In genomic region chr20:4483961-4484360, GRCh38 we compare ENCODE assay signal across 18 cellular contexts.
DNase-seq lines count a peak whose midpoint lies in the region; ATAC-seq, FAIRE-seq and TF ChIP-seq lines count a peak whose summit lies in the region.
"Had no signal": no experiment of that assay in that cellular context is flagged by ENCODE, and none has a peak within 500 bp of the region (broad histone marks: within the 10 kb centered on the region; RNA-seq: fewer than 3 reads in every experiment).

No MANE protein-coding gene starts in this region.

- no peaks in the 10 kb centered on the region for H4K20me1 ChIP-seq in GM23338 (replicated peaks; ENCODE audit: insufficient read depth)
- H4K20me1 ChIP-seq: BLaER1 had no signal

- peak; percentile 13 for FAIRE-seq in pancreas (lab: Jason Lieb, UNC)
- FAIRE-seq: A549, GM12892, GM18507 had no signal

- H3K36me3 Mint-ChIP-seq in GM23338 (ENCODE audit: low read depth): no peaks in the 10 kb centered on the region
- H3K36me3 Mint-ChIP-seq: CD14-positive monocyte; CD4-positive, alpha-beta memory T cell had no signal

- H2AFZ ChIP-seq in GM23338: no peak overlapping the region

- H3K9me3 Mint-ChIP-seq in GM23338: no peaks in the 10 kb centered on the region
- H3K9me3 Mint-ChIP-seq: CD4-positive, alpha-beta memory T cell had no signal

- no peaks in the 10 kb centered on the region for H3K79me2 ChIP-seq in GM23338 (replicated peaks; ENCODE audit: insufficient read depth)

- H3K4me3 ChIP-seq in GM23338 (no peak overlapping the region), SK-N-MC (peak overlapping the region; percentile 73), pancreas (no peak overlapping the region)
- H3K4me3 ChIP-seq: A549, BLaER1, HAP-1 had no signal

- no peaks in the 10 kb centered on the region for H3F3A ChIP-seq in GM23338 (replicated peaks; ENCODE audit: low read depth)

- DNase-seq in NCI-H1105 treated with DMSO at 0.1 percent for 48 hours (lab: John Stamatoyannopoulos, UW) (peak; percentile 66), NCI-H1105 (lab: John Stamatoyannopoulos, UW) (no peak), GM23338 (ENCODE audit: low spot score) (no peak), SK-N-MC (ENCODE audit: low read depth, low spot score) (peak; percentile 97), pancreas (no peak)
- DNase-seq: CD4-positive, alpha-beta memory T cell; DMS153; DMS79; GDM1 had no signal

- no peaks in the 10 kb centered on the region for H3K36me3 ChIP-seq in GM23338 (ENCODE audit: insufficient read depth)
- no peaks in the 10 kb centered on the region for H3K36me3 ChIP-seq in SK-N-MC (ENCODE audit: insufficient read depth, low read length)
- H3K36me3 ChIP-seq in pancreas: no peaks in the 10 kb centered on the region
- H3K36me3 ChIP-seq: BLaER1, HAP-1 had no signal

- H3K4me1 ChIP-seq in GM23338 (ENCODE audit: insufficient read depth) (peaks cover 45% of the 10 kb centered on the region), pancreas (no peaks in the 10 kb centered on the region)
- H3K4me1 ChIP-seq: HAP-1 had no signal

- no peak for ATAC-seq in GM23338
- ATAC-seq in pancreas: no peak
- ATAC-seq in GM18861 (IDR thresholded peaks at IDR 0.05; ENCODE audit: unreplicated experiment): no peak
- ATAC-seq in HG03432 (IDR thresholded peaks at IDR 0.05; ENCODE audit: unreplicated experiment): no peak
- ATAC-seq: A549 had no signal

- no peak overlapping the region for H3K4me3 Mint-ChIP-seq in GM23338
- H3K4me3 Mint-ChIP-seq: CD14-positive monocyte; CD4-positive, alpha-beta memory T cell had no signal

- H3K27me3 ChIP-seq in GM23338 (ENCODE audit: insufficient read depth) (no peaks in the 10 kb centered on the region), pancreas (no peaks in the 10 kb centered on the region)
- H3K27me3 ChIP-seq: BLaER1 had no signal

- peak overlapping the region; percentile 75 for H3K9ac ChIP-seq in SK-N-MC (ENCODE audit: insufficient read length)
- H3K9ac ChIP-seq: BLaER1 had no signal

- peaks cover 41% of the 10 kb centered on the region for H3K4me1 Mint-ChIP-seq in GM23338
- H3K4me1 Mint-ChIP-seq: CD4-positive, alpha-beta memory T cell had no signal

- no peak overlapping the region for H3K27ac ChIP-seq in GM23338 (ENCODE audit: low read depth)
- peak overlapping the region; percentile 100 for H3K27ac ChIP-seq in SK-N-MC
- H3K27ac ChIP-seq in pancreas: no peak overlapping the region
- H3K27ac ChIP-seq: 22Rv1, BLaER1 had no signal

- H3K9me2 ChIP-seq in GM23338 (ENCODE audit: insufficient read depth): no peaks in the 10 kb centered on the region

- H3K27me3 Mint-ChIP-seq in GM23338 (ENCODE audit: insufficient read depth, low read depth, poor library complexity): peaks cover 4% of the 10 kb centered on the region

- intact Hi-C loops in pancreas (cut with DNase I): no loop called here

- no peak overlapping the region for H3K27ac Mint-ChIP-seq in GM23338
- H3K27ac Mint-ChIP-seq: CD4-positive, alpha-beta memory T cell had no signal

- H3K4me2 ChIP-seq in GM23338: peak overlapping the region; percentile 55; the same call in 1 of the 2 replicates
- H3K4me2 ChIP-seq: A549 had no signal

- no peaks in the 10 kb centered on the region for H3K9me3 ChIP-seq in SK-N-MC (ENCODE audit: low read depth, low read length)
- H3K9me3 ChIP-seq in pancreas: no peaks in the 10 kb centered on the region
- H3K9me3 ChIP-seq: A549, BLaER1, HAP-1 had no signal

- TF ChIP-seq CTCF in GM23338 (conservative IDR thresholded peaks at IDR 0.05; ENCODE audit: low read depth in 2 of 2): no peak
- TF ChIP-seq CTCF in pancreas (IDR thresholded peaks at IDR 0.05): no peak

TF ChIP-seq in GM23338, 12 proteins besides CTCF, POLR2A, EP300 and RAD21 (continues in another document):
- TF ChIP-seq POLR2AphosphoS5 (IDR thresholded peaks at IDR 0.05; ENCODE audit: low read depth): no peak
- no peak for TF ChIP-seq ZNF331 (CRISPR knock-in tag; IDR thresholded peaks at IDR 0.05; ENCODE audit: low read depth)
- no peak for TF ChIP-seq NANOG (IDR thresholded peaks at IDR 0.05; ENCODE audit: borderline replicate concordance)
- TF ChIP-seq EZH2 (IDR thresholded peaks at IDR 0.05; ENCODE audit: low read depth, unreplicated experiment): no peak
- TF ChIP-seq, protein P1, sequence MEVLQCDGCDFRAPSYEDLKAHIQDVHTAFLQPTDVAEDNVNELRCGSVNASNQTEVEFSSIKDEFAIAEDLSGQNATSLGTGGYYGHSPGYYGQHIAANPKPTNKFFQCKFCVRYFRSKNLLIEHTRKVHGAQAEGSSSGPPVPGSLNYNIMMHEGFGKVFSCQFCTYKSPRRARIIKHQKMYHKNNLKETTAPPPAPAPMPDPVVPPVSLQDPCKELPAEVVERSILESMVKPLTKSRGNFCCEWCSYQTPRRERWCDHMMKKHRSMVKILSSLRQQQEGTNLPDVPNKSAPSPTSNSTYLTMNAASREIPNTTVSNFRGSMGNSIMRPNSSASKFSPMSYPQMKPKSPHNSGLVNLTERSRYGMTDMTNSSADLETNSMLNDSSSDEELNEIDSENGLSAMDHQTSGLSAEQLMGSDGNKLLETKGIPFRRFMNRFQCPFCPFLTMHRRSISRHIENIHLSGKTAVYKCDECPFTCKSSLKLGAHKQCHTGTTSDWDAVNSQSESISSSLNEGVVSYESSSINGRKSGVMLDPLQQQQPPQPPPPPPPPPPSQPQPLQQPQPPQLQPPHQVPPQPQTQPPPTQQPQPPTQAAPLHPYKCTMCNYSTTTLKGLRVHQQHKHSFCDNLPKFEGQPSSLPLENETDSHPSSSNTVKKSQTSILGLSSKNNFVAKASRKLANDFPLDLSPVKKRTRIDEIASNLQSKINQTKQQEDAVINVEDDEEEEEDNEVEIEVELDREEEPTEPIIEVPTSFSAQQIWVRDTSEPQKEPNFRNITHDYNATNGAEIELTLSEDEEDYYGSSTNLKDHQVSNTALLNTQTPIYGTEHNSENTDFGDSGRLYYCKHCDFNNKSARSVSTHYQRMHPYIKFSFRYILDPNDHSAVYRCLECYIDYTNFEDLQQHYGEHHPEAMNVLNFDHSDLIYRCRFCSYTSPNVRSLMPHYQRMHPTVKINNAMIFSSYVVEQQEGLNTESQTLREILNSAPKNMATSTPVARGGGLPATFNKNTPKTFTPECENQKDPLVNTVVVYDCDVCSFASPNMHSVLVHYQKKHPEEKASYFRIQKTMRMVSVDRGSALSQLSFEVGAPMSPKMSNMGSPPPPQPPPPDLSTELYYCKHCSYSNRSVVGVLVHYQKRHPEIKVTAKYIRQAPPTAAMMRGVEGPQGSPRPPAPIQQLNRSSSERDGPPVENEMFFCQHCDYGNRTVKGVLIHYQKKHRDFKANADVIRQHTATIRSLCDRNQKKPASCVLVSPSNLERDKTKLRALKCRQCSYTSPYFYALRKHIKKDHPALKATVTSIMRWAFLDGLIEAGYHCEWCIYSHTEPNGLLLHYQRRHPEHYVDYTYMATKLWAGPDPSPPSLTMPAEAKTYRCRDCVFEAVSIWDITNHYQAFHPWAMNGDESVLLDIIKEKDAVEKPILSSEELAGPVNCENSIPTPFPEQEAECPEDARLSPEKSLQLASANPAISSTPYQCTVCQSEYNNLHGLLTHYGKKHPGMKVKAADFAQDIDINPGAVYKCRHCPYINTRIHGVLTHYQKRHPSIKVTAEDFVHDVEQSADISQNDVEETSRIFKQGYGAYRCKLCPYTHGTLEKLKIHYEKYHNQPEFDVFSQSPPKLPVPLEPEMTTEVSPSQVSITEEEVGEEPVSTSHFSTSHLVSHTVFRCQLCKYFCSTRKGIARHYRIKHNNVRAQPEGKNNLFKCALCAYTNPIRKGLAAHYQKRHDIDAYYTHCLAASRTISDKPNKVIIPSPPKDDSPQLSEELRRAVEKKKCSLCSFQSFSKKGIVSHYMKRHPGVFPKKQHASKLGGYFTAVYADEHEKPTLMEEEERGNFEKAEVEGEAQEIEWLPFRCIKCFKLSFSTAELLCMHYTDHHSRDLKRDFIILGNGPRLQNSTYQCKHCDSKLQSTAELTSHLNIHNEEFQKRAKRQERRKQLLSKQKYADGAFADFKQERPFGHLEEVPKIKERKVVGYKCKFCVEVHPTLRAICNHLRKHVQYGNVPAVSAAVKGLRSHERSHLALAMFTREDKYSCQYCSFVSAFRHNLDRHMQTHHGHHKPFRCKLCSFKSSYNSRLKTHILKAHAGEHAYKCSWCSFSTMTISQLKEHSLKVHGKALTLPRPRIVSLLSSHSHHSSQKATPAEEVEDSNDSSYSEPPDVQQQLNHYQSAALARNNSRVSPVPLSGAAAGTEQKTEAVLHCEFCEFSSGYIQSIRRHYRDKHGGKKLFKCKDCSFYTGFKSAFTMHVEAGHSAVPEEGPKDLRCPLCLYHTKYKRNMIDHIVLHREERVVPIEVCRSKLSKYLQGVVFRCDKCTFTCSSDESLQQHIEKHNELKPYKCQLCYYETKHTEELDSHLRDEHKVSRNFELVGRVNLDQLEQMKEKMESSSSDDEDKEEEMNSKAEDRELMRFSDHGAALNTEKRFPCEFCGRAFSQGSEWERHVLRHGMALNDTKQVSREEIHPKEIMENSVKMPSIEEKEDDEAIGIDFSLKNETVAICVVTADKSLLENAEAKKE (CRISPR knock-in tag; IDR thresholded peaks at IDR 0.05): no peak
- TF ChIP-seq STAT1 (IDR thresholded peaks at IDR 0.05; ENCODE audit: unreplicated experiment): no peak
- TF ChIP-seq, protein P2, sequence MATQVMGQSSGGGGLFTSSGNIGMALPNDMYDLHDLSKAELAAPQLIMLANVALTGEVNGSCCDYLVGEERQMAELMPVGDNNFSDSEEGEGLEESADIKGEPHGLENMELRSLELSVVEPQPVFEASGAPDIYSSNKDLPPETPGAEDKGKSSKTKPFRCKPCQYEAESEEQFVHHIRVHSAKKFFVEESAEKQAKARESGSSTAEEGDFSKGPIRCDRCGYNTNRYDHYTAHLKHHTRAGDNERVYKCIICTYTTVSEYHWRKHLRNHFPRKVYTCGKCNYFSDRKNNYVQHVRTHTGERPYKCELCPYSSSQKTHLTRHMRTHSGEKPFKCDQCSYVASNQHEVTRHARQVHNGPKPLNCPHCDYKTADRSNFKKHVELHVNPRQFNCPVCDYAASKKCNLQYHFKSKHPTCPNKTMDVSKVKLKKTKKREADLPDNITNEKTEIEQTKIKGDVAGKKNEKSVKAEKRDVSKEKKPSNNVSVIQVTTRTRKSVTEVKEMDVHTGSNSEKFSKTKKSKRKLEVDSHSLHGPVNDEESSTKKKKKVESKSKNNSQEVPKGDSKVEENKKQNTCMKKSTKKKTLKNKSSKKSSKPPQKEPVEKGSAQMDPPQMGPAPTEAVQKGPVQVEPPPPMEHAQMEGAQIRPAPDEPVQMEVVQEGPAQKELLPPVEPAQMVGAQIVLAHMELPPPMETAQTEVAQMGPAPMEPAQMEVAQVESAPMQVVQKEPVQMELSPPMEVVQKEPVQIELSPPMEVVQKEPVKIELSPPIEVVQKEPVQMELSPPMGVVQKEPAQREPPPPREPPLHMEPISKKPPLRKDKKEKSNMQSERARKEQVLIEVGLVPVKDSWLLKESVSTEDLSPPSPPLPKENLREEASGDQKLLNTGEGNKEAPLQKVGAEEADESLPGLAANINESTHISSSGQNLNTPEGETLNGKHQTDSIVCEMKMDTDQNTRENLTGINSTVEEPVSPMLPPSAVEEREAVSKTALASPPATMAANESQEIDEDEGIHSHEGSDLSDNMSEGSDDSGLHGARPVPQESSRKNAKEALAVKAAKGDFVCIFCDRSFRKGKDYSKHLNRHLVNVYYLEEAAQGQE (IDR thresholded peaks at IDR 0.05; ENCODE audit: unreplicated experiment): no peak
- no peak for TF ChIP-seq CREB1 (CRISPR knock-in tag; IDR thresholded peaks at IDR 0.05; ENCODE audit: low read depth)

Comparison
In these comparisons a context has a peak if more than half of its experiments do, and no peak if none do; other contexts are left out.
1. DNase-seq: peak in NCI-H1105 treated with DMSO at 0.1 percent for 48 hours (single experiment) and SK-N-MC (single experiment); none in NCI-H1105 (single experiment), GM23338 (single experiment) and pancreas (0 of 6).